Comparison of ENCODE assay signal across 28 cellular contexts in the genomic region with DNA sequence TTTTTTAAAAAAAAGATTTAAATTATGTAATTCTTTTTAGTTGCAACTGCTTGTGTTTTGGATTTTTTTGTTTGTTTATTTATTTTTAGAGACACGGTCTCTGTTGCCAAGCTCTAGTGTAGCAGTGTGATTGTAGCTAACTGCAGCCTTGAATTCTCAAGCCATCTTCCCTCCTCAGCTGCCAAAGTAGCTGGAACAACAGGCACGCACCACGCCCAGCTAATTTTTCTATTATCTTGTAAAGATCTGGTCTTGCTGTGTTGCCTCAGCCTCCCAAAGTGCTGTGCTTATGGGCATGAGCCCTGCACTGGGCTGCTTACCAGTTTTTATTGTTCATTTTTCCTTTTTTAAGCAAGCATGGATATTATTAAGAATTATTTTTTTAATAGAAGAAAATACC. TPM values are rescaled to one million over a fixed set of nuclear protein-coding genes. Genes with fewer than 3 reads are reported as not detected.
DNase-seq lines count a peak whose midpoint lies in the region; ATAC-seq and TF ChIP-seq lines count a peak whose summit lies in the region.
"Had no signal": no experiment of that assay in that cellular context is flagged by ENCODE, and none has a peak within 500 bp of the region (broad histone marks: within the 10 kb centered on the region; RNA-seq: fewer than 3 reads in every experiment).

No MANE protein-coding gene starts in this region.

- intact Hi-C loops in Right ventricle myocardium inferior (cut with DNase I): no loop called here
- intact Hi-C loops in cardiac septum (cut with DNase I): no loop called here
- intact Hi-C loops in right cardiac atrium (cut with DNase I): loop anchor here in 1 of 4 donors (5.0 kb wide), 1 partner anchor 33 kb away; the partner anchor contains the start of gene MGP
- intact Hi-C loops in vagina (cut with DNase I): no loop called here

- peaks cover 24% of the 10 kb centered on the region for H3K9me3 Mint-ChIP-seq in chondrocyte (ENCODE audit: low read depth)

- H3K4me3 Mint-ChIP-seq in chondrocyte (ENCODE audit: unreplicated experiment): no peak overlapping the region
- H3K4me3 Mint-ChIP-seq: activated CD8-positive, alpha-beta T cell treated with anti-CD3 and anti-CD28 coated beads, Interleukin-2, amount 10 ng/mL, durations not matched to agents 7 days and 5 days; activated naive CD4-positive, alpha-beta T cell treated with anti-CD3 and anti-CD28 coated beads for 36 hours; IgD-negative memory B cell had no signal

- DNase-seq in Right ventricle myocardium inferior (ENCODE audit: missing footprints): no peak
- no peak for DNase-seq in cardiac septum (ENCODE audit: low spot score)
- DNase-seq in chondrocyte (ENCODE audit: low spot score): no peak
- DNase-seq in right cardiac atrium: peak in 2 of 3 donors; percentile 53 to 58
- DNase-seq in vagina (ENCODE audit: extremely low spot score in 2 of 2): no peak
- DNase-seq in DMS 273 (lab: John Stamatoyannopoulos, UW; ENCODE audit: unreplicated experiment): no peak
- DNase-seq in hepatic stellate cell (ENCODE audit: low spot score): no peak
- DNase-seq: activated CD4-positive, CD25-positive, alpha-beta regulatory T cell; activated CD8-positive, alpha-beta T cell treated with anti-CD3 and anti-CD28 coated beads, Interleukin-2, amount 10 ng/mL, durations not matched to agents 7 days and 5 days; activated naive CD4-positive, alpha-beta T cell treated with anti-CD3 and anti-CD28 coated beads for 36 hours; activated T-cell treated with anti-CD3 and anti-CD28 coated beads, Interleukin-2, amount 50 U/mL, for 1 hour; anterior cingulate cortex; central memory CD4-positive, alpha-beta T cell; effector CD4-positive, alpha-beta T cell; esophagus squamous epithelium; GOT3; lower lobe of right lung; NCI-H146; NCI-H226; retina; stimulated activated CD4-positive, alpha-beta T cell treated with anti-CD3 and anti-CD28 coated beads, Interleukin-15, amount 100 ng/mL, for 24 hours had no signal

- peaks cover 31% of the 10 kb centered on the region for H3K4me1 Mint-ChIP-seq in chondrocyte (ENCODE audit: low read depth)

- peaks cover 1% of the 10 kb centered on the region for H3K4me1 ChIP-seq in right cardiac atrium (ENCODE audit: control insufficient read depth, insufficient read depth, low read length)
- H3K4me1 ChIP-seq in vagina: peaks cover 22% of the 10 kb centered on the region
- H3K4me1 ChIP-seq: BLaER1, lower lobe of right lung had no signal

- peak overlapping the region; percentile 36 for H3K27ac ChIP-seq in right cardiac atrium (ENCODE audit: low read length)
- H3K27ac ChIP-seq in vagina: peak overlapping the region; percentile 56
- H3K27ac ChIP-seq: BLaER1, lower lobe of right lung had no signal

- TF ChIP-seq CTCF in chondrocyte (IDR thresholded peaks at IDR 0.05): no peak
- TF ChIP-seq CTCF in vagina (IDR thresholded peaks at IDR 0.05): no peak

- peak; percentile 54 for ATAC-seq in Right ventricle myocardium inferior
- ATAC-seq in right cardiac atrium: peak; percentile 39 to 51
- ATAC-seq in GM21381 (IDR thresholded peaks at IDR 0.05; ENCODE audit: unreplicated experiment): no peak
- ATAC-seq: activated CD8-positive, alpha-beta T cell treated with anti-CD3 and anti-CD28 coated beads, Interleukin-2, amount 10 ng/mL, durations not matched to agents 7 days and 5 days; lower lobe of right lung; SK-N-SH treated with all-trans-retinoic acid at 6 μM for 48 hours had no signal

- H3K9me3 ChIP-seq in right cardiac atrium (ENCODE audit: control insufficient read depth, low read length) (no peaks in the 10 kb centered on the region), vagina (no peaks in the 10 kb centered on the region)
- H3K9me3 ChIP-seq: esophagus squamous epithelium, lower lobe of right lung had no signal

- no peaks in the 10 kb centered on the region for H3K27me3 Mint-ChIP-seq in chondrocyte (ENCODE audit: low read depth)
- H3K27me3 Mint-ChIP-seq: IgD-negative memory B cell had no signal

- 26% methylated on average over 3 of the region's 3 CpGs for WGBS in right cardiac atrium

- no peaks in the 10 kb centered on the region for H3K27me3 ChIP-seq in right cardiac atrium (ENCODE audit: control insufficient read depth, insufficient read depth)
- no peaks in the 10 kb centered on the region for H3K27me3 ChIP-seq in vagina
- H3K27me3 ChIP-seq: BLaER1, esophagus squamous epithelium had no signal

- TF ChIP-seq POLR2A in vagina (IDR thresholded peaks at IDR 0.05): no peak

- H3K4me3 ChIP-seq in right cardiac atrium (ENCODE audit: low read length) (no peak overlapping the region), vagina (no peak overlapping the region)
- H3K4me3 ChIP-seq: BLaER1, esophagus squamous epithelium, GM12878, lower lobe of right lung had no signal

- H3K27ac Mint-ChIP-seq in chondrocyte (ENCODE audit: unreplicated experiment): peak overlapping the region; percentile 22
- H3K27ac Mint-ChIP-seq: activated CD8-positive, alpha-beta T cell treated with anti-CD3 and anti-CD28 coated beads, Interleukin-2, amount 10 ng/mL, durations not matched to agents 7 days and 5 days; activated naive CD4-positive, alpha-beta T cell treated with anti-CD3 and anti-CD28 coated beads for 36 hours; IgD-negative memory B cell had no signal

- peaks cover 5% of the 10 kb centered on the region for H3K36me3 Mint-ChIP-seq in chondrocyte (ENCODE audit: low read depth)
- H3K36me3 Mint-ChIP-seq: IgD-negative memory B cell had no signal

- no peaks in the 10 kb centered on the region for H3K36me3 ChIP-seq in vagina
- H3K36me3 ChIP-seq: BLaER1, esophagus squamous epithelium, lower lobe of right lung had no signal

RNA-seq across cellular contexts. Expression of gene ART4, which starts 10.6 kb away (rescaled TPM):
- 5.6 TPM for total RNA-seq in Right ventricle myocardium inferior
- total RNA-seq in cardiac septum: 1.9 TPM
- total RNA-seq in chondrocyte: 0.17 to 0.37 TPM in 2 of 3 replicates, not detected in the other
- total RNA-seq in right cardiac atrium: 10 to 100 TPM in 2 of 4 donors, 1 to 10 TPM in 2; 9.2 to 13.2 (median 10.2) TPM
- polyA plus RNA-seq in right cardiac atrium: 6.8 TPM
- 0.98 TPM for total RNA-seq in vagina
- total RNA-seq: activated CD8-positive, alpha-beta T cell treated with anti-CD3 and anti-CD28 coated beads, Interleukin-2, amount 10 ng/mL, durations not matched to agents 7 days and 5 days; activated naive CD4-positive, alpha-beta T cell treated with anti-CD3 and anti-CD28 coated beads for 36 hours; GM12878; M059J; osteoblast had no signal
- polyA plus RNA-seq: IgD-negative memory B cell had no signal

RNA-seq across cellular contexts. Expression of gene MGP, which starts 31.7 kb away (rescaled TPM):
- 369 TPM for total RNA-seq in Right ventricle myocardium inferior
- 677 TPM for total RNA-seq in cardiac septum
- 158 to 215 TPM (median 213 TPM) in 3 replicates for total RNA-seq in chondrocyte
- total RNA-seq in right cardiac atrium: 1,000 to 10,000 TPM in 3 of 4 donors, 100 to 1,000 TPM in 1; 660 to 1,578 (median 1,064) TPM
- polyA plus RNA-seq in right cardiac atrium: 841 TPM
- total RNA-seq in vagina: 1,065 TPM
- total RNA-seq: activated naive CD4-positive, alpha-beta T cell treated with anti-CD3 and anti-CD28 coated beads for 36 hours had no signal
- polyA plus RNA-seq: IgD-negative memory B cell had no signal

RNA-seq across cellular contexts. Expression of gene SMCO3, which starts 40.0 kb away (rescaled TPM):
- total RNA-seq in Right ventricle myocardium inferior (0.30 TPM), cardiac septum (not detected), chondrocyte (0.15 to 0.17 TPM in 2 of 3 replicates, not detected in the other), right cardiac atrium (under 1 TPM; 0.53 to 0.85 (median 0.68) TPM), vagina (not detected)
- 1.5 TPM for polyA plus RNA-seq in right cardiac atrium
- total RNA-seq: activated CD8-positive, alpha-beta T cell treated with anti-CD3 and anti-CD28 coated beads, Interleukin-2, amount 10 ng/mL, durations not matched to agents 7 days and 5 days; activated naive CD4-positive, alpha-beta T cell treated with anti-CD3 and anti-CD28 coated beads for 36 hours; GM12878; M059J had no signal
- polyA plus RNA-seq: IgD-negative memory B cell had no signal

RNA-seq across cellular contexts. Expression of gene C12orf60, which starts 50.5 kb away (rescaled TPM):
- total RNA-seq in Right ventricle myocardium inferior (2.0 TPM), cardiac septum (2.5 TPM), chondrocyte (0.82 to 1.0 TPM (median 0.92 TPM) in 3 replicates), right cardiac atrium (1 to 10 TPM; 1.4 to 2.7 (median 1.5) TPM), vagina (0.74 TPM)
- polyA plus RNA-seq in right cardiac atrium: 3.8 TPM

RNA-seq across cellular contexts. Expression of gene WBP11, which starts 50.7 kb away (rescaled TPM):
- total RNA-seq in Right ventricle myocardium inferior (48.0 TPM), cardiac septum (51.7 TPM), chondrocyte (46.2 to 55.5 TPM (median 51.1 TPM) in 3 replicates), right cardiac atrium (10 to 100 TPM; 51.9 to 63.7 (median 54.1) TPM), vagina (12.8 TPM)
- 19.3 TPM for polyA plus RNA-seq in right cardiac atrium

Comparison
In these comparisons a context has a peak if more than half of its experiments do, and no peak if none do; other contexts are left out.
1. DNase-seq: peak in right cardiac atrium (2 of 3); none in Right ventricle myocardium inferior (single experiment), cardiac septum (single experiment), chondrocyte (single experiment), vagina (0 of 2), DMS 273 (single experiment) and hepatic stellate cell (single experiment).